Comparison of ENCODE assay signal across 28 cellular contexts in genomic region chr6:57078808-57079207, GRCh38.
"Had no signal": no experiment of that assay in that cellular context is flagged by ENCODE, and none has a peak within 500 bp of the region (broad histone marks: within the 10 kb centered on the region; RNA-seq: fewer than 3 reads in every experiment).

No MANE protein-coding gene starts in this region.

- ATAC-seq: stimulated activated effector memory CD8-positive, alpha-beta T cell treated with anti-CD3 and anti-CD28 coated beads, Interleukin-12 subunit alpha, Interleukin-12 subunit beta, amount 100 ng/mL, for 72 hours; stimulated activated memory B cell treated with anti-CD40 and anti-IgM and Interleukin-4, amounts not matched to agents 10 μg/mL and 1 μg/mL and 100 μg/mL, for 72 hours; stimulated activated naive B cell treated with anti-CD40 and anti-IgM and Interleukin-4, amounts not matched to agents 10 μg/mL and 1 μg/mL and 100 μg/mL, for 72 hours; stimulated activated naive CD8-positive, alpha-beta T cell treated with anti-CD3 and anti-CD28 coated beads, Interleukin-15, Interleukin-2, amounts not matched to agents 100 U/mL and 50 U/mL, for 24 hours; upper lobe of right lung had no signal

- FAIRE-seq: urothelium cell line had no signal

- H3K27me3 ChIP-seq: stomach, suprapubic skin, testis, thyroid gland, tibial artery, tibial nerve, transverse colon, upper lobe of left lung, upper lobe of right lung, uterus, vagina had no signal

- H3K4me3 Mint-ChIP-seq: stimulated activated effector memory CD8-positive, alpha-beta T cell treated with anti-CD3 and anti-CD28 coated beads, Interleukin-12 subunit alpha, Interleukin-12 subunit beta, amount 100 ng/mL, for 72 hours; stimulated activated memory B cell treated with anti-CD40 and anti-IgM and Interleukin-4, amounts not matched to agents 10 μg/mL and 1 μg/mL and 100 μg/mL, for 72 hours; stimulated activated naive B cell treated with anti-CD40 and anti-IgM and Interleukin-4, amounts not matched to agents 10 μg/mL and 1 μg/mL and 100 μg/mL, for 72 hours; stimulated activated naive CD8-positive, alpha-beta T cell treated with anti-CD3 and anti-CD28 coated beads, Interleukin-15, Interleukin-2, amounts not matched to agents 100 ng/mL and 50 ng/mL, for 24 hours; type B pancreatic cell had no signal

- H3K4me1 ChIP-seq: stomach, suprapubic skin, testis, thyroid gland, tibial artery, tibial nerve, transverse colon, upper lobe of left lung, upper lobe of right lung, uterus, vagina had no signal

- H3K36me3 ChIP-seq: suprapubic skin, thoracic aorta, thyroid gland, transverse colon, upper lobe of left lung, upper lobe of right lung, uterus, vagina had no signal

- H3K9me3 Mint-ChIP-seq: stimulated activated effector memory CD8-positive, alpha-beta T cell treated with anti-CD3 and anti-CD28 coated beads, Interleukin-12 subunit alpha, Interleukin-12 subunit beta, amount 100 ng/mL, for 72 hours had no signal

- DNase-seq: stimulated activated CD4-positive, alpha-beta T cell treated with anti-CD3 and anti-CD28 coated beads, Interleukin-2, amount 100 ng/mL, for 48 hours; stimulated activated CD4-positive, alpha-beta T cell treated with anti-CD3 and anti-CD28 coated beads, Interleukin-4, amount 100 ng/mL, for 1 hour; stimulated activated CD4-positive, alpha-beta T cell treated with anti-CD3 and anti-CD28 coated beads, Interleukin-4, amount 100 ng/mL, for 24 hours; stimulated activated CD4-positive, alpha-beta T cell treated with anti-CD3 and anti-CD28 coated beads, Interleukin-4, amount 100 ng/mL, for 4 hours; stimulated activated CD8-positive, alpha-beta memory T cell treated with anti-CD3 and anti-CD28 coated beads, Interleukin-4, amount 100 ng/mL, for 48 hours; stimulated activated naive B cell treated with anti-CD40 and anti-IgM and Interleukin-4, amounts not matched to agents 10 μg/mL and 1 μg/mL and 100 μg/mL, for 72 hours; stimulated activated naive CD4-positive, alpha-beta T cell; stimulated activated naive CD4-positive, alpha-beta T cell treated with Interleukin-2 at 50 U/mL for 16 hours; stimulated activated naive CD8-positive, alpha-beta T cell treated with anti-CD3 and anti-CD28 coated beads, Interleukin-15, Interleukin-2, amounts not matched to agents 100 U/mL and 50 U/mL, for 24 hours; stomach; substantia nigra; testis; thyroid gland; tibial artery; transverse colon; trophoblast cell; upper lobe of right lung; uterus had no signal

- H3K27ac ChIP-seq: stomach, suprapubic skin, testis, thoracic aorta, thyroid gland, tibial artery, tibial nerve, transverse colon, upper lobe of left lung, upper lobe of right lung, uterus, vagina had no signal

- H3K4me3 ChIP-seq: stomach, suprapubic skin, testis, thoracic aorta, thyroid gland, tibial artery, tibial nerve, transverse colon, upper lobe of left lung, upper lobe of right lung, uterus, vagina had no signal

- H3K4me1 Mint-ChIP-seq: stimulated activated effector memory CD8-positive, alpha-beta T cell treated with anti-CD3 and anti-CD28 coated beads, Interleukin-12 subunit alpha, Interleukin-12 subunit beta, amount 100 ng/mL, for 72 hours; stimulated activated memory B cell treated with anti-CD40 and anti-IgM and Interleukin-4, amounts not matched to agents 10 μg/mL and 1 μg/mL and 100 μg/mL, for 72 hours; stimulated activated naive B cell treated with anti-CD40 and anti-IgM and Interleukin-4, amounts not matched to agents 10 μg/mL and 1 μg/mL and 100 μg/mL, for 72 hours had no signal

- H3K27ac Mint-ChIP-seq: stimulated activated effector memory CD8-positive, alpha-beta T cell treated with anti-CD3 and anti-CD28 coated beads, Interleukin-12 subunit alpha, Interleukin-12 subunit beta, amount 100 ng/mL, for 72 hours; stimulated activated memory B cell treated with anti-CD40 and anti-IgM and Interleukin-4, amounts not matched to agents 10 μg/mL and 1 μg/mL and 100 μg/mL, for 72 hours; stimulated activated naive B cell treated with anti-CD40 and anti-IgM and Interleukin-4, amounts not matched to agents 10 μg/mL and 1 μg/mL and 100 μg/mL, for 72 hours; stimulated activated naive CD8-positive, alpha-beta T cell treated with anti-CD3 and anti-CD28 coated beads, Interleukin-15, Interleukin-2, amounts not matched to agents 100 ng/mL and 50 ng/mL, for 24 hours; type B pancreatic cell had no signal

- H3K9me3 ChIP-seq: suprapubic skin, testis, thoracic aorta, thyroid gland, tibial artery, upper lobe of left lung, upper lobe of right lung, uterus, vagina had no signal

- H3K27me3 Mint-ChIP-seq: stimulated activated memory B cell treated with anti-CD40 and anti-IgM and Interleukin-4, amounts not matched to agents 10 μg/mL and 1 μg/mL and 100 μg/mL, for 72 hours; stimulated activated naive B cell treated with anti-CD40 and anti-IgM and Interleukin-4, amounts not matched to agents 10 μg/mL and 1 μg/mL and 100 μg/mL, for 72 hours; stimulated activated naive CD8-positive, alpha-beta T cell treated with anti-CD3 and anti-CD28 coated beads, Interleukin-15, Interleukin-2, amounts not matched to agents 100 ng/mL and 50 ng/mL, for 24 hours; type B pancreatic cell had no signal
